In the genomic region with DNA sequence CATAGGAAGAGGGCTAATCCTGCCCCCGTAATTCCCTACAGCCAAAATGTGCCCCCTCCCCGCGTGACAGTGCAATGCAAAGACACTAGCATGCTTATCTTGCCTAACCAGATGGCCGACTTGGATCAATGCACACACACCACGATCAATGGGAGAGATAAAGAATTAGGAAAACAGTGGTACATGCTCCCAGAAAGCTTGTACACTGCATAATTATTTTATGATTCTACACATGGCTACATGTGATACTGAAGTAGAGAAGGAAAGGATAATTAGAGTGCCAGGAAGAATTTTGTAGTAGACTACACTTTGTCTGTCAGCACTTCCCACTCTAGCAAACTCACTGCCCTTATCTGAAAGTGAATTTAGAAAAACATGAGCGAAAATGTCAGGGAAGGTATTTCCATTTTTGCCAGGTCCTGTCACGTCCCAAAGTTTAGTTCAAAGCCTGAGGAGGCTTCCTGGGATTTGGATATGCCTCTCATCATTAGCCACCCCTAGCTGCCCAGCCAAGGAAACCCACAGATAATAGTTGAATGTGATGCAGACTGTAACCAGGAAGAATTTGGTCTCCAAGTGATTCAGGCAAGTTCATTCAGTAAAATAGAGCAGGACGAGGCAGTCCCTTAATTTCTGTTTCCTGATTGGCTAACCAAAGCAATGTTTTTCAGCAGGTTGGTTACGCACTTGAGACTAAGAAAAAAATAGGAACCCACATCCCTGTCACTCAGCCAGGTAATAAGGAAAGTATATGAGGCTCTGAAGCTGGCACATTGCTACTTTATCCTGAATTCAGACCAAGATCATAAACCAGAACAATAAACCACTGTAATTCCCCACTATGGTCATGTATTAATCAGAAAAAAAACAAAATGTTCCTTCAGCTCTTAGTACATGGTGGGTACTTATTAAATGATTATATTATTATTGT, we compare ENCODE assay signal across 1 cellular context.
TF ChIP-seq lines count a peak whose summit lies in the region.

No MANE protein-coding gene starts in this region.

TF ChIP-seq in SK-N-SH, 30 proteins besides CTCF, POLR2A, EP300 and RAD21 (continued from another document):
- no peak for TF ChIP-seq NRF1 (IDR thresholded peaks at IDR 0.05; ENCODE audit: low read depth, low read length)
- TF ChIP-seq FOSL2 (IDR thresholded peaks at IDR 0.05; ENCODE audit: borderline replicate concordance, low read depth): no peak
- no peak for TF ChIP-seq YY1 (IDR thresholded peaks at IDR 0.05; ENCODE audit: low read depth)
- peak; percentile 26; the same call in 1 of the 2 replicates for TF ChIP-seq MXI1 (IDR thresholded peaks at IDR 0.05; ENCODE audit: low read depth, low read length)
- TF ChIP-seq TEAD4 (IDR thresholded peaks at IDR 0.05; ENCODE audit: borderline replicate concordance, insufficient read depth): no peak
- no peak for TF ChIP-seq SIN3A (IDR thresholded peaks at IDR 0.05; ENCODE audit: borderline replicate concordance, low read depth, low read length)
- TF ChIP-seq USF1 (IDR thresholded peaks at IDR 0.05; ENCODE audit: borderline replicate concordance, low read depth): no peak
- TF ChIP-seq GATA2 (CRISPR knock-in tag; IDR thresholded peaks at IDR 0.05): peak; percentile 94
- TF ChIP-seq POLR2AphosphoS5 (IDR thresholded peaks at IDR 0.05; ENCODE audit: low read depth, low read length): no peak
- no peak for TF ChIP-seq ZBTB33 (IDR thresholded peaks at IDR 0.05; ENCODE audit: borderline replicate concordance, low read depth)
- peak; percentile 55 for TF ChIP-seq CHD2 (IDR thresholded peaks at IDR 0.05; ENCODE audit: low read length, partially characterized antibody)
- peak; percentile 43; the same call in 1 of the 2 replicates for TF ChIP-seq FOXJ3 (CRISPR knock-in tag; IDR thresholded peaks at IDR 0.05)
- no peak; the same call in 1 of the 2 replicates for TF ChIP-seq RFX5 (IDR thresholded peaks at IDR 0.05; ENCODE audit: low read length)
- no peak for TF ChIP-seq IRF3 (IDR thresholded peaks at IDR 0.05; ENCODE audit: low read depth, low read length)
- no peak for TF ChIP-seq EZH2phosphoT487 (IDR thresholded peaks at IDR 0.05; ENCODE audit: borderline replicate concordance, low read depth)
- no peak for TF ChIP-seq NFIC (IDR thresholded peaks at IDR 0.05; ENCODE audit: borderline replicate concordance)
- TF ChIP-seq JUND (IDR thresholded peaks at IDR 0.05): no peak
- TF ChIP-seq, protein P1, sequence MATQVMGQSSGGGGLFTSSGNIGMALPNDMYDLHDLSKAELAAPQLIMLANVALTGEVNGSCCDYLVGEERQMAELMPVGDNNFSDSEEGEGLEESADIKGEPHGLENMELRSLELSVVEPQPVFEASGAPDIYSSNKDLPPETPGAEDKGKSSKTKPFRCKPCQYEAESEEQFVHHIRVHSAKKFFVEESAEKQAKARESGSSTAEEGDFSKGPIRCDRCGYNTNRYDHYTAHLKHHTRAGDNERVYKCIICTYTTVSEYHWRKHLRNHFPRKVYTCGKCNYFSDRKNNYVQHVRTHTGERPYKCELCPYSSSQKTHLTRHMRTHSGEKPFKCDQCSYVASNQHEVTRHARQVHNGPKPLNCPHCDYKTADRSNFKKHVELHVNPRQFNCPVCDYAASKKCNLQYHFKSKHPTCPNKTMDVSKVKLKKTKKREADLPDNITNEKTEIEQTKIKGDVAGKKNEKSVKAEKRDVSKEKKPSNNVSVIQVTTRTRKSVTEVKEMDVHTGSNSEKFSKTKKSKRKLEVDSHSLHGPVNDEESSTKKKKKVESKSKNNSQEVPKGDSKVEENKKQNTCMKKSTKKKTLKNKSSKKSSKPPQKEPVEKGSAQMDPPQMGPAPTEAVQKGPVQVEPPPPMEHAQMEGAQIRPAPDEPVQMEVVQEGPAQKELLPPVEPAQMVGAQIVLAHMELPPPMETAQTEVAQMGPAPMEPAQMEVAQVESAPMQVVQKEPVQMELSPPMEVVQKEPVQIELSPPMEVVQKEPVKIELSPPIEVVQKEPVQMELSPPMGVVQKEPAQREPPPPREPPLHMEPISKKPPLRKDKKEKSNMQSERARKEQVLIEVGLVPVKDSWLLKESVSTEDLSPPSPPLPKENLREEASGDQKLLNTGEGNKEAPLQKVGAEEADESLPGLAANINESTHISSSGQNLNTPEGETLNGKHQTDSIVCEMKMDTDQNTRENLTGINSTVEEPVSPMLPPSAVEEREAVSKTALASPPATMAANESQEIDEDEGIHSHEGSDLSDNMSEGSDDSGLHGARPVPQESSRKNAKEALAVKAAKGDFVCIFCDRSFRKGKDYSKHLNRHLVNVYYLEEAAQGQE (IDR thresholded peaks at IDR 0.05; ENCODE audit: low read depth, low read length): no peak
